ENCODE assay signal across 29 cellular contexts in the genomic region with DNA sequence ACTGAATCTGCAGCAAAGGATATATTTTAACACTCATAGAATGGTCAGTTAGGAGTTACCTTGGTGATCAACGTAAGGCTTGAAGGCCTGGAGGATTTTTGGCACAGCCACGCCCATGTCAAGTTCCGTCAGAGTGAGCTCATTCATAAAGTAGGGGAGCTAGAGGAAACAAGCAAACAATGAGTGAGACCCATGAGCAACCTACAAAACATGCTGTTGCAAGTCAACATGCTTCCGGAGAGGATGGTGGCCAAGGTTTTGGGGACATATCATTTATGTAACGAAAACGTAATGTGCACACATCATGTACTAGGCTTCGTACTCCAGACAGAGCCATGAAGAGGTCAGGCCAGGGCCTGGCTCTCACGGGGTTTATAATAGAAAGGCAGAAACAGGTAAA. TPM values are rescaled to one million over a fixed set of nuclear protein-coding genes. Genes with fewer than 3 reads are reported as not detected.
A peak's percentile ranks its signal among the peaks of the same experiment; 100 is the strongest.
DNase-seq lines count a peak whose midpoint lies in the region; ATAC-seq and TF ChIP-seq lines count a peak whose summit lies in the region.
"Had no signal": no experiment of that assay in that cellular context is flagged by ENCODE, and none has a peak within 500 bp of the region (broad histone marks: within the 10 kb centered on the region; RNA-seq: fewer than 3 reads in every experiment).

No MANE protein-coding gene starts in this region.

- H3K4me1 ChIP-seq in right cardiac atrium (ENCODE audit: control insufficient read depth, insufficient read depth, low read length): peaks cover 8% of the 10 kb centered on the region
- peaks cover 4% of the 10 kb centered on the region for H3K4me1 ChIP-seq in foreskin keratinocyte

- peak overlapping the region; percentile 3 for H3K27ac ChIP-seq in right cardiac atrium (ENCODE audit: low read length)
- peak overlapping the region in 1 of 2 donors; percentile 6 for H3K27ac ChIP-seq in coronary artery
- no peak overlapping the region for H3K27ac ChIP-seq in foreskin keratinocyte
- H3K27ac ChIP-seq: hepatocyte, skin epidermis, stomach, tibial artery had no signal

- H3K27me3 ChIP-seq in right cardiac atrium (ENCODE audit: control insufficient read depth, insufficient read depth) (no peaks in the 10 kb centered on the region), foreskin keratinocyte (no peaks in the 10 kb centered on the region)
- H3K27me3 ChIP-seq: hepatocyte, stomach, tibial artery had no signal

- H3K9me3 ChIP-seq in right cardiac atrium (ENCODE audit: control insufficient read depth, low read length): no peaks in the 10 kb centered on the region
- H3K9me3 ChIP-seq: stomach, tibial artery had no signal

- intact Hi-C loops in right cardiac atrium (cut with DNase I) (no loop called here), left cardiac atrium (cut with DNase I) (no loop called here)

- H3K4me3 ChIP-seq in right cardiac atrium (ENCODE audit: low read length) (no peak overlapping the region), coronary artery (no peak overlapping the region)
- H3K4me3 ChIP-seq: hepatocyte, skin epidermis, stomach, tibial artery had no signal

- TF ChIP-seq CTCF in coronary artery (IDR thresholded peaks at IDR 0.05) (no peak), foreskin keratinocyte (conservative IDR thresholded peaks at IDR 0.05) (no peak)

- ATAC-seq in right cardiac atrium: peak in 1 of 2 donors; percentile 13
- ATAC-seq in left cardiac atrium: no peak
- ATAC-seq in foreskin keratinocyte: peak; percentile 80
- ATAC-seq in GM21786 (IDR thresholded peaks at IDR 0.05; ENCODE audit: unreplicated experiment): no peak
- ATAC-seq: activated CD4-positive, CD25-positive, alpha-beta regulatory T cell treated with anti-CD3 and anti-CD28 coated beads, Interleukin-2, amount 50 U/mL, for 24 hours; CD8-positive, alpha-beta T cell; left lobe of liver; naive thymus-derived CD8-positive, alpha-beta T cell; Panc1 had no signal

- WGBS in right cardiac atrium: 82% methylated on average over 8 of the region's 8 CpGs

- DNase-seq in right cardiac atrium (no peak), left cardiac atrium (no peak), coronary artery (ENCODE audit: low spot score) (peak; percentile 29), foreskin keratinocyte (peak; percentile 75 to 91), NK-92 (lab: John Stamatoyannopoulos, UW; ENCODE audit: unreplicated experiment) (no peak), midbrain (lab: John Stamatoyannopoulos, UW) (no peak)
- DNase-seq: activated CD4-positive, alpha-beta memory T cell treated with anti-CD3 and anti-CD28 coated beads, Interleukin-2, amount 10 ng/mL, durations not matched to agents 7 days and 5 days; activated T-cell treated with anti-CD3 and anti-CD28 coated beads for 4 hours; anterior cingulate cortex; CD8-positive, alpha-beta T cell; central memory CD4-positive, alpha-beta T cell; DMS 273 treated with DMSO at 0.1 percent for 48 hours; foreskin fibroblast; HFFc6; IMR-90; naive thymus-derived CD8-positive, alpha-beta T cell; NCI-H1092 treated with DMSO at 0.1 percent for 48 hours; NCI-H187; NCI-H2171; NCI-H526; nucleus accumbens; stomach; tibial artery had no signal

RNA-seq across cellular contexts. Expression of a gene that starts 41.1 kb away (rescaled TPM):
- 10 to 100 TPM in 2 of 4 donors, 1 to 10 TPM in 2; 8.9 to 11.4 (median 10.0) TPM for total RNA-seq in right cardiac atrium
- 3.3 TPM for polyA plus RNA-seq in right cardiac atrium
- total RNA-seq in left cardiac atrium: 10 to 100 TPM; 11.4 to 15.4 TPM
- total RNA-seq in foreskin keratinocyte: 5.1 and 5.3 TPM in 2 replicates
- polyA plus RNA-seq in foreskin keratinocyte: 1.6 and 1.7 TPM in 2 replicates

Comparison
In these comparisons a context has a peak if more than half of its experiments do, and no peak if none do; other contexts are left out.
1. DNase-seq: peak in coronary artery (single experiment) and foreskin keratinocyte (2 of 2); none in right cardiac atrium (0 of 3), left cardiac atrium (single experiment), NK-92 (single experiment) and midbrain (single experiment).